ENCODE assay signal across 24 cellular contexts in the genomic region with DNA sequence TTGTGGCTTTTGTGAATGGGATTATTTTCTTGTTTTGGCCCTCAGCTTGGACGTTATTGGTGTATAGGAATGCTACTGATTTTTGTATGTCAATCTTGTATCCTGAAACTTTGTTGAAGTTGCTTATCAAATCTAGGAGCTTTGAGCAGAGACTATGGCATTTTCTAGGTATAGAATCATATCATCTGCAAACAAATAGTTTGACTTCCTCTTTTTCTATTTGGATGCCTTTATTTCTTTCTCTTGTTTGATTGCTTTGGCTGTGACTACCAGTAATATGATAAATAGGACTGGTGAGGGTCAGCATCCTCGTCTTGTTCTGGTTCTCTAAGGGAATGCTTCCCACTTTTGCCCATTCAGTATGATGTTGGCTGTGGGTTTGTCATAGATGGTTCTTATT.
"Had no signal": no experiment of that assay in that cellular context is flagged by ENCODE, and none has a peak within 500 bp of the region (broad histone marks: within the 10 kb centered on the region; RNA-seq: fewer than 3 reads in every experiment).

No MANE protein-coding gene starts in this region.

- H3K36me3 Mint-ChIP-seq: activated CD4-positive, alpha-beta memory T cell treated with anti-CD3 and anti-CD28 coated beads for 36 hours; activated naive CD8-positive, alpha-beta T cell had no signal

- H3K27ac Mint-ChIP-seq: activated CD4-positive, alpha-beta memory T cell treated with anti-CD3 and anti-CD28 coated beads for 36 hours; activated CD4-positive, alpha-beta T cell treated with anti-CD3 and anti-CD28 coated beads for 36 hours; activated CD4-positive, alpha-beta T cell treated with anti-CD3 and anti-CD28 coated beads, Interleukin-2, amount 10 ng/mL, durations not matched to agents 24 days and 14 days; activated naive CD8-positive, alpha-beta T cell; activated T-cell treated with anti-CD3 and anti-CD28 coated beads, Interleukin-2, amount 50 U/mL, for 24 hours; activated T-cell treated with anti-CD3 and anti-CD28 coated beads, Interleukin-2, amount 50 U/mL, for 72 hours; effector memory CD8-positive, alpha-beta T cell had no signal

- H3K4me3 Mint-ChIP-seq: activated CD4-positive, alpha-beta memory T cell treated with anti-CD3 and anti-CD28 coated beads for 36 hours; activated CD4-positive, alpha-beta T cell treated with anti-CD3 and anti-CD28 coated beads for 36 hours; activated CD4-positive, alpha-beta T cell treated with anti-CD3 and anti-CD28 coated beads, Interleukin-2, amount 10 ng/mL, durations not matched to agents 24 days and 14 days; activated naive CD8-positive, alpha-beta T cell; activated T-cell treated with anti-CD3 and anti-CD28 coated beads, Interleukin-2, amount 50 U/mL, for 24 hours; activated T-cell treated with anti-CD3 and anti-CD28 coated beads, Interleukin-2, amount 50 U/mL, for 72 hours; effector memory CD8-positive, alpha-beta T cell had no signal

- H3K27me3 ChIP-seq: body of pancreas had no signal

- H3K9me3 ChIP-seq: body of pancreas had no signal

- H3K4me1 ChIP-seq: body of pancreas had no signal

- H3K9me3 Mint-ChIP-seq: activated CD4-positive, alpha-beta memory T cell treated with anti-CD3 and anti-CD28 coated beads for 36 hours; activated T-cell treated with anti-CD3 and anti-CD28 coated beads, Interleukin-2, amount 50 U/mL, for 24 hours; activated T-cell treated with anti-CD3 and anti-CD28 coated beads, Interleukin-2, amount 50 U/mL, for 72 hours; effector memory CD8-positive, alpha-beta T cell had no signal

- DNase-seq: activated CD4-positive, alpha-beta memory T cell treated with anti-CD3 and anti-CD28 coated beads for 36 hours; activated CD4-positive, alpha-beta T cell treated with anti-CD3 and anti-CD28 coated beads for 36 hours; activated CD4-positive, alpha-beta T cell treated with anti-CD3 and anti-CD28 coated beads, Interleukin-2, amount 10 ng/mL, durations not matched to agents 24 days and 14 days; activated CD4-positive, CD25-positive, alpha-beta regulatory T cell; activated CD4-positive, CD25-positive, alpha-beta regulatory T cell treated with anti-CD3 and anti-CD28 coated beads, Interleukin-2, amount 50 U/mL, for 72 hours; activated CD8-positive, alpha-beta memory T cell treated with anti-CD3 and anti-CD28 coated beads, Interleukin-2, amount 50 U/mL, for 48 hours; activated gamma-delta T cell; activated naive CD4-positive, alpha-beta T cell; activated naive CD4-positive, alpha-beta T cell treated with anti-CD3 and anti-CD28 coated beads, Interleukin-2, amount 50 U/mL, for 16 hours; activated T-cell treated with anti-CD3 and anti-CD28 coated beads for 4 hours; activated T-cell treated with anti-CD3 and anti-CD28 coated beads, Interleukin-2, amount 50 U/mL, for 24 hours; activated T-cell treated with anti-CD3 and anti-CD28 coated beads, Interleukin-2, amount 50 U/mL, for 72 hours; amniotic stem cell; aorta; body of pancreas; caudate nucleus; cortex of kidney; dermis blood vessel endothelial cell; effector CD4-positive, alpha-beta T cell; effector memory CD8-positive, alpha-beta T cell; foreskin fibroblast; head of caudate nucleus; T-helper 2 cell had no signal

- H3K27ac ChIP-seq: body of pancreas had no signal

- H3K4me3 ChIP-seq: body of pancreas had no signal
